18 cellular contexts compared by ENCODE assay signal in genomic region chr10:29609696-29610095, GRCh38. TPM values are rescaled to one million over a fixed set of nuclear protein-coding genes. Genes with fewer than 3 reads are reported as not detected.
DNase-seq lines count a peak whose midpoint lies in the region; ATAC-seq and TF ChIP-seq lines count a peak whose summit lies in the region.
"Had no signal": no experiment of that assay in that cellular context is flagged by ENCODE, and none has a peak within 500 bp of the region (broad histone marks: within the 10 kb centered on the region; RNA-seq: fewer than 3 reads in every experiment).

No MANE protein-coding gene starts in this region.

- no peak overlapping the region for H3K4ac ChIP-seq in IMR-90 (ENCODE audit: low read depth, low read length)

- H3K9me1 ChIP-seq in IMR-90 (ENCODE audit: insufficient read depth, low read length), result peaks cover 7% of the 10 kb centered on the region

- H3K4me3 ChIP-seq in IMR-90 (ENCODE audit: insufficient read depth, low read depth, low read length) (no peak overlapping the region), esophagus muscularis mucosa (no peak overlapping the region), psoas muscle (no peak overlapping the region), thoracic aorta (no peak overlapping the region)

- ATAC-seq in IMR-90 (ENCODE audit: low read depth), result no peak
- peak in 3 of 4 donors; percentile 15 to 23 (median 16) for ATAC-seq in psoas muscle
- no peak for ATAC-seq in thoracic aorta (ENCODE audit: insufficient number of reproducible peaks, low FRiP score, low read depth)
- ATAC-seq: HepG2 had no signal

- H3K9ac ChIP-seq in IMR-90 (ENCODE audit: low read depth, low read length), result no peak overlapping the region
- H3K9ac ChIP-seq: KMS-11 had no signal

- DNase-seq in IMR-90 (no peak), esophagus muscularis mucosa (ENCODE audit: extremely low spot score) (no peak), psoas muscle (no peak), thoracic aorta (ENCODE audit: low spot score) (no peak), NCI-H2107 (lab: John Stamatoyannopoulos, UW) (no peak), AG08395 (ENCODE audit: low spot score) (no peak), HuH-7 (ENCODE audit: low spot score) (no peak)
- DNase-seq: ACHN, DMS 273 treated with DMSO at 0.1 percent for 48 hours, H7, NCI-H1417 treated with DMSO at 0.1 percent for 48 hours, NCI-H187 treated with DMSO at 0.1 percent for 48 hours, NCI-H226, NCI-H524, NCI-H82, SIG-M5 had no signal

- H3K23ac ChIP-seq in IMR-90 (ENCODE audit: low read depth, low read length), result no peak overlapping the region

- H3K4me1 ChIP-seq in IMR-90 (ENCODE audit: control insufficient read depth, insufficient read depth, low read length) (peaks cover 4% of the 10 kb centered on the region), esophagus muscularis mucosa (peaks cover 54 to 90% (median 84%) of the 10 kb centered on the region in 4 donors), psoas muscle (peaks cover 79% of the 10 kb centered on the region), thoracic aorta (ENCODE audit: control insufficient read depth in 1 of 2, low read depth in 2 of 2) (peaks cover 42 to 61% of the 10 kb centered on the region in 2 donors)

- no peak overlapping the region for H3K4me2 ChIP-seq in IMR-90 (ENCODE audit: low read depth, low read length)
- H3K4me2 ChIP-seq: KMS-11 had no signal

- no peak overlapping the region for H2BK5ac ChIP-seq in IMR-90 (ENCODE audit: low read depth, low read length, poor library complexity, severe bottlenecking)

- H3K56ac ChIP-seq in IMR-90 (ENCODE audit: extremely low read depth, insufficient read depth, low read length), result no peak overlapping the region

- no peak for TF ChIP-seq CTCF in IMR-90 (conservative IDR thresholded peaks at IDR 0.05; ENCODE audit: low read depth, low read length)
- no peak for TF ChIP-seq CTCF in esophagus muscularis mucosa (IDR thresholded peaks at IDR 0.05)
- TF ChIP-seq CTCF in psoas muscle (IDR thresholded peaks at IDR 0.05), result no peak
- TF ChIP-seq CTCF in thoracic aorta (IDR thresholded peaks at IDR 0.05), result no peak

- H2AK9ac ChIP-seq in IMR-90 (replicated peaks; ENCODE audit: low read depth, low read length, poor library complexity), result peak overlapping the region; percentile 45

- H3K27me3 ChIP-seq in IMR-90 (ENCODE audit: control insufficient read depth, insufficient read depth, low read length) (no peaks in the 10 kb centered on the region), esophagus muscularis mucosa (no peaks in the 10 kb centered on the region), psoas muscle (ENCODE audit: insufficient read depth in 3 of 3, low read length in 2 of 3) (no peaks in the 10 kb centered on the region), thoracic aorta (replicated peaks; ENCODE audit: insufficient read depth) (no peaks in the 10 kb centered on the region)

- in situ Hi-C loops in IMR-90 (cut with MboI; ENCODE audit: low sequenced_read_pairs), result no loop called here

- peaks cover 35% of the 10 kb centered on the region for H4K20me1 ChIP-seq in IMR-90 (ENCODE audit: insufficient read depth, low read length)

- TF ChIP-seq POLR2A in IMR-90 (IDR thresholded peaks at IDR 0.05; ENCODE audit: low read depth, low read length) (no peak), esophagus muscularis mucosa (IDR thresholded peaks at IDR 0.05; ENCODE audit: low read depth) (no peak)

- peaks cover 9 to 69% of the 10 kb centered on the region in 2 experiments; a peak in 3 of 4 replicates for H3K79me1 ChIP-seq in IMR-90 (ENCODE audit: low read depth in 1 of 2, low read length in 2 of 2)

- H3K14ac ChIP-seq in IMR-90 (replicated peaks; ENCODE audit: low read depth, low read length), result no peak overlapping the region; the same call in 1 of the 2 replicates

- CTCF ChIA-PET in IMR-90 (lab: Yijun Ruan, JAX), result no interaction called here

- no peak overlapping the region for H2BK120ac ChIP-seq in IMR-90 (ENCODE audit: low read depth, low read length)

- no peak overlapping the region for H4K91ac ChIP-seq in IMR-90 (ENCODE audit: insufficient read depth, low read depth, low read length)

- TF ChIP-seq EP300 in esophagus muscularis mucosa (IDR thresholded peaks at IDR 0.05), result no peak

- WGBS in IMR-90 (ENCODE audit: extremely low coverage in 2 of 2, insufficient read length in 1 of 2), 2 experiments, result no CpG with 5 or more reads among the region's 3 CpGs
- WGBS in esophagus muscularis mucosa, result 84% methylated on average over 3 of the region's 3 CpGs
- WGBS in psoas muscle, 3 donors, result 37 to 71% (median 50%) methylated on average over 3 of the region's 3 CpGs

- H3K9me3 ChIP-seq in IMR-90 (ENCODE audit: control insufficient read depth, insufficient read depth, low read length) (no peaks in the 10 kb centered on the region; the same call in 1 of the 2 replicates), esophagus muscularis mucosa (no peaks in the 10 kb centered on the region), psoas muscle (no peaks in the 10 kb centered on the region), thoracic aorta (no peaks in the 10 kb centered on the region)

- H3K18ac ChIP-seq in IMR-90 (ENCODE audit: low read depth, low read length), result no peak overlapping the region

- H2BK20ac ChIP-seq in IMR-90 (ENCODE audit: low read depth, low read length), result no peak overlapping the region

- intact Hi-C loops in IMR-90 (cut with micrococcal nuclease), result no loop called here
- intact Hi-C loops in esophagus muscularis mucosa (cut with DNase I), result no loop called here
- intact Hi-C loops in psoas muscle (cut with DNase I), result no loop called here

- H2AFZ ChIP-seq in IMR-90 (replicated peaks; ENCODE audit: low read length, poor library complexity), result no peak overlapping the region

- no peak for TF ChIP-seq RAD21 in IMR-90 (IDR thresholded peaks at IDR 0.05; ENCODE audit: low read length)

- no peak overlapping the region for H4K5ac ChIP-seq in IMR-90 (ENCODE audit: low read depth, low read length)

- H2AK5ac ChIP-seq in IMR-90 (ENCODE audit: low read depth, low read length), result no peak overlapping the region; the same call in 1 of the 2 replicates

- POLR2A ChIA-PET in IMR-90 (lab: Charles Lee; ENCODE audit: unreplicated experiment), result no interaction called here

- no peak overlapping the region for H2BK15ac ChIP-seq in IMR-90 (ENCODE audit: low read depth, low read length)

- H3K36me3 ChIP-seq in IMR-90 (ENCODE audit: control insufficient read depth, insufficient read depth, low read length) (peaks cover 6% of the 10 kb centered on the region), esophagus muscularis mucosa (peaks cover 0 to 18% (median 4%) of the 10 kb centered on the region in 4 donors), psoas muscle (ENCODE audit: insufficient read depth in 1 of 2, low read depth in 1 of 2) (peaks cover 0 to 42% of the 10 kb centered on the region in 2 donors), thoracic aorta (no peaks in the 10 kb centered on the region)

- H3K27ac ChIP-seq in IMR-90 (ENCODE audit: insufficient read depth, low read length), result no peak overlapping the region
- H3K27ac ChIP-seq in esophagus muscularis mucosa (replicated peaks in 1 of 4), result peak overlapping the region; percentile 51 to 89 (median 56)
- H3K27ac ChIP-seq in psoas muscle, result peak overlapping the region; percentile 82
- peak overlapping the region; percentile 11 to 54 for H3K27ac ChIP-seq in thoracic aorta
- H3K27ac ChIP-seq: KMS-11 had no signal

- no peak overlapping the region for H4K8ac ChIP-seq in IMR-90 (ENCODE audit: low read depth in 2 of 2, low read length in 2 of 2)

- dilution Hi-C loops in IMR-90 (cut with HindIII; ENCODE audit: low sequenced_read_pairs, unreplicated experiment), result no loop called here

- no TSS peak for BruUV-seq in IMR-90 (replicated peaks; lab: Mats Ljungman, UMichigan)

TF ChIP-seq in IMR-90, 13 proteins besides CTCF, POLR2A, EP300 and RAD21 (continues in another document):
- TF ChIP-seq USF2 (IDR thresholded peaks at IDR 0.05; ENCODE audit: low read depth, low read length), result no peak
- no peak for TF ChIP-seq CEBPB (IDR thresholded peaks at IDR 0.05; ENCODE audit: low read depth, low read length)
- TF ChIP-seq RFX5 (IDR thresholded peaks at IDR 0.05; ENCODE audit: low read depth, low read length), result no peak
- no peak for TF ChIP-seq MAZ (IDR thresholded peaks at IDR 0.05; ENCODE audit: borderline replicate concordance, low read depth, low read length)
- no peak for TF ChIP-seq FOS (IDR thresholded peaks at IDR 0.05; ENCODE audit: low read depth, low read length)
- TF ChIP-seq RCOR1 (IDR thresholded peaks at IDR 0.05; ENCODE audit: insufficient replicate concordance, low read length), result no peak
- no peak for TF ChIP-seq MXI1 (IDR thresholded peaks at IDR 0.05; ENCODE audit: borderline replicate concordance, low read depth, low read length)
- no peak for TF ChIP-seq NFE2L2 (IDR thresholded peaks at IDR 0.05; ENCODE audit: low read depth, low read length)
- no peak for TF ChIP-seq CHD1 (IDR thresholded peaks at IDR 0.05; ENCODE audit: low read depth, low read length)
- no peak for TF ChIP-seq MAFK (IDR thresholded peaks at IDR 0.05; ENCODE audit: low read depth, low read length)
- no peak for TF ChIP-seq BHLHE40 (IDR thresholded peaks at IDR 0.05; ENCODE audit: low read depth, low read length)
- TF ChIP-seq ELK1 (IDR thresholded peaks at IDR 0.05; ENCODE audit: borderline replicate concordance, low read depth, low read length), result no peak

RNA-seq across cellular contexts. Expression of gene SVIL, which starts 25.1 kb away (rescaled TPM):
- 11.5 and 13.6 TPM in 2 replicates for total RNA-seq in IMR-90 (2012; rRNA removed)
- polyA plus RNA-seq in IMR-90 (2012; rRNA removed), result 10.9 and 11.6 TPM in 2 replicates
- polyA plus RNA-seq in IMR-90 (2012; cell fraction: cytosol; rRNA removed), result 4.9 and 6.7 TPM in 2 replicates
- polyA plus RNA-seq in IMR-90 (2012; cell fraction: nucleus; rRNA removed; ENCODE audit: low replicate concordance), result 19.7 and 44.0 TPM in 2 replicates
- 1,000 to 10,000 TPM in 1 of 4 donors, 100 to 1,000 TPM in 3; 785 to 1,099 (median 921) TPM for total RNA-seq in esophagus muscularis mucosa
- 1,000 to 10,000 TPM in 2 of 4 donors, 100 to 1,000 TPM in 2; 792 to 1,728 (median 949) TPM for total RNA-seq in psoas muscle
- polyA plus RNA-seq in psoas muscle, result 100 to 1,000 TPM in 2 of 3 donors, 10 to 100 TPM in 1; 70.6 to 536 (median 234) TPM
- total RNA-seq in thoracic aorta, result 100 to 1,000 TPM; 349 to 483 TPM

Comparison
In these comparisons a context has a peak if more than half of its experiments do, and no peak if none do; other contexts are left out.
1. ATAC-seq: peak in psoas muscle (3 of 4); none in IMR-90 (single experiment) and thoracic aorta (single experiment).
2. RNA of gene SVIL, which starts 25.1 kb away (total RNA-seq): 792 to 1,728 TPM in psoas muscle, 785 to 1,099 TPM in esophagus muscularis mucosa and 349 to 483 TPM in thoracic aorta; 11.5 to 13.6 TPM in IMR-90; every median in the first group is over 10 times any median in the second.